ENCODE assay signal across 22 cellular contexts in genomic region chr1:172629170-172629569, GRCh38. TPM values are rescaled to one million over a fixed set of nuclear protein-coding genes. Genes with fewer than 3 reads are reported as not detected.
A peak's percentile ranks its signal among the peaks of the same experiment; 100 is the strongest.
DNase-seq lines count a peak whose midpoint lies in the region; ATAC-seq and TF ChIP-seq lines count a peak whose summit lies in the region.
"Had no signal": no experiment of that assay in that cellular context is flagged by ENCODE, and none has a peak within 500 bp of the region (broad histone marks: within the 10 kb centered on the region; RNA-seq: fewer than 3 reads in every experiment).

No MANE protein-coding gene starts in this region.

- H2BK20ac ChIP-seq in IMR-90 (ENCODE audit: low read depth, low read length) = peak overlapping the region; percentile 90; the same call in 1 of the 2 replicates

- peak overlapping the region; percentile 91; the same call in 1 of the 2 replicates for H3K18ac ChIP-seq in IMR-90 (ENCODE audit: low read depth, low read length)

- no peaks in the 10 kb centered on the region for H3K9me1 ChIP-seq in IMR-90 (ENCODE audit: insufficient read depth, low read length)

- WGBS in IMR-90 (ENCODE audit: extremely low coverage in 2 of 2, insufficient read length in 1 of 2), 2 experiments = no CpG with 5 or more reads among the region's 2 CpGs

- H3K27ac ChIP-seq in IMR-90 (ENCODE audit: insufficient read depth, low read length) = no peak overlapping the region
- H3K27ac ChIP-seq: C4-2B, SJCRH30 had no signal

- in situ Hi-C loops in IMR-90 (cut with MboI; ENCODE audit: low sequenced_read_pairs) = no loop called here

- H2AK5ac ChIP-seq in IMR-90 (ENCODE audit: low read depth, low read length) = no peak overlapping the region

- CTCF ChIA-PET in IMR-90 (lab: Yijun Ruan, JAX) = interaction anchor here (0.9 kb wide), 1 partner anchor 33 kb away, joined by 4 read pairs; no protein-coding TSS in a partner anchor

- no peak overlapping the region for H4K91ac ChIP-seq in IMR-90 (ENCODE audit: insufficient read depth, low read depth, low read length)

- H3K56ac ChIP-seq in IMR-90 (ENCODE audit: extremely low read depth, insufficient read depth, low read length) = no peak overlapping the region

- H3K4ac ChIP-seq in IMR-90 (ENCODE audit: low read depth, low read length) = peak overlapping the region; percentile 76; the same call in 1 of the 2 replicates

- no peak overlapping the region for H3K4me2 ChIP-seq in IMR-90 (ENCODE audit: low read depth, low read length)

- H4K20me1 ChIP-seq in IMR-90 (ENCODE audit: insufficient read depth, low read length) = no peaks in the 10 kb centered on the region

- POLR2A ChIA-PET in IMR-90 (lab: Charles Lee; ENCODE audit: unreplicated experiment) = no interaction called here

- 0 out of 2 replicates have a peak overlapping the region, but pooled peaks have one; percentile 71 for H3K14ac ChIP-seq in IMR-90 (replicated peaks; ENCODE audit: low read depth, low read length)

- no peak overlapping the region for H2AFZ ChIP-seq in IMR-90 (replicated peaks; ENCODE audit: low read length, poor library complexity)

- DNase-seq in activated naive CD8-positive, alpha-beta T cell treated with anti-CD3 and anti-CD28 coated beads for 36 hours = no peak
- no peak for DNase-seq in IMR-90
- no peak for DNase-seq in activated naive CD8-positive, alpha-beta T cell treated with anti-CD3 and anti-CD28 coated beads, Interleukin-2, amount 50 U/mL, for 24 hours
- DNase-seq in natural killer cell treated with Interleukin-12 subunit alpha and Interleukin-12 subunit beta and Interleukin-15 and Interleukin-18, amount 100 ng/mL, for 72 hours (ENCODE audit: low spot score) = no peak
- DNase-seq: CD8-positive, alpha-beta memory T cell; DMS53; GDM1; KBM-7; NCI-H1105; NCI-H146; NCI-H2029; NCI-H226; NCI-H524; NCI-H82; SJCRH30 had no signal

- peaks cover 6% of the 10 kb centered on the region for H3K9me3 ChIP-seq in IMR-90 (ENCODE audit: control insufficient read depth, insufficient read depth, low read length)
- H3K9me3 ChIP-seq: SJCRH30 had no signal

- H3K4me3 Mint-ChIP-seq in activated naive CD8-positive, alpha-beta T cell = no peak overlapping the region
- no peak overlapping the region for H3K4me3 Mint-ChIP-seq in activated naive CD8-positive, alpha-beta T cell treated with anti-CD3 and anti-CD28 coated beads for 36 hours
- no peak overlapping the region for H3K4me3 Mint-ChIP-seq in activated naive CD8-positive, alpha-beta T cell treated with anti-CD3 and anti-CD28 coated beads, Interleukin-2, amount 50 U/mL, for 24 hours
- H3K4me3 Mint-ChIP-seq in natural killer cell treated with Interleukin-12 subunit alpha and Interleukin-12 subunit beta and Interleukin-15 and Interleukin-18, amount 100 ng/mL, for 72 hours = peak overlapping the region; percentile 77

- peaks cover 6% of the 10 kb centered on the region for H3K27me3 Mint-ChIP-seq in activated naive CD8-positive, alpha-beta T cell
- H3K27me3 Mint-ChIP-seq in activated naive CD8-positive, alpha-beta T cell treated with anti-CD3 and anti-CD28 coated beads for 36 hours = peaks cover 23% of the 10 kb centered on the region
- no peaks in the 10 kb centered on the region for H3K27me3 Mint-ChIP-seq in activated naive CD8-positive, alpha-beta T cell treated with anti-CD3 and anti-CD28 coated beads, Interleukin-2, amount 50 U/mL, for 24 hours
- H3K27me3 Mint-ChIP-seq in natural killer cell treated with Interleukin-12 subunit alpha and Interleukin-12 subunit beta and Interleukin-15 and Interleukin-18, amount 100 ng/mL, for 72 hours = no peaks in the 10 kb centered on the region
- H3K27me3 Mint-ChIP-seq: CD8-positive, alpha-beta memory T cell had no signal

- H4K8ac ChIP-seq in IMR-90 (ENCODE audit: low read depth in 2 of 2, low read length in 2 of 2) = peak overlapping the region; percentile 88 to 99; a peak in 2 of 4 replicates

- peaks cover 2% of the 10 kb centered on the region for H3K36me3 Mint-ChIP-seq in activated naive CD8-positive, alpha-beta T cell
- H3K36me3 Mint-ChIP-seq in activated naive CD8-positive, alpha-beta T cell treated with anti-CD3 and anti-CD28 coated beads for 36 hours = no peaks in the 10 kb centered on the region
- no peaks in the 10 kb centered on the region for H3K36me3 Mint-ChIP-seq in activated naive CD8-positive, alpha-beta T cell treated with anti-CD3 and anti-CD28 coated beads, Interleukin-2, amount 50 U/mL, for 24 hours (ENCODE audit: low read depth)
- H3K36me3 Mint-ChIP-seq in natural killer cell treated with Interleukin-12 subunit alpha and Interleukin-12 subunit beta and Interleukin-15 and Interleukin-18, amount 100 ng/mL, for 72 hours = no peaks in the 10 kb centered on the region

- BruUV-seq in IMR-90 (replicated peaks; lab: Mats Ljungman, UMichigan) = no TSS peak

- H3K27me3 ChIP-seq in IMR-90 (ENCODE audit: control insufficient read depth, insufficient read depth, low read length) = no peaks in the 10 kb centered on the region
- H3K27me3 ChIP-seq: SJCRH30 had no signal

- no peak overlapping the region for H2AK9ac ChIP-seq in IMR-90 (replicated peaks; ENCODE audit: low read depth, low read length, poor library complexity)

- intact Hi-C loops in IMR-90 (cut with micrococcal nuclease) = no loop called here

- no peak overlapping the region for H3K4me3 ChIP-seq in IMR-90 (ENCODE audit: insufficient read depth, low read depth, low read length)
- H3K4me3 ChIP-seq: SJCRH30 had no signal

- H2BK15ac ChIP-seq in IMR-90 (ENCODE audit: low read depth, low read length) = peak overlapping the region; percentile 99; the same call in 1 of the 3 replicates

- H2BK120ac ChIP-seq in IMR-90 (ENCODE audit: low read depth, low read length) = peak overlapping the region; percentile 84; the same call in 1 of the 2 replicates

- peak overlapping the region; percentile 79 for H2BK5ac ChIP-seq in IMR-90 (ENCODE audit: low read depth, low read length, poor library complexity, severe bottlenecking)

- no peak overlapping the region for H3K9ac ChIP-seq in IMR-90 (ENCODE audit: low read depth, low read length)

- H3K4me1 ChIP-seq in IMR-90 (ENCODE audit: control insufficient read depth, insufficient read depth, low read length) = peaks cover 13% of the 10 kb centered on the region
- H3K4me1 ChIP-seq: SJCRH30 had no signal

- dilution Hi-C loops in IMR-90 (cut with HindIII; ENCODE audit: low sequenced_read_pairs, unreplicated experiment) = no loop called here

- TF ChIP-seq POLR2A in IMR-90 (IDR thresholded peaks at IDR 0.05; ENCODE audit: low read depth, low read length) = no peak

- no peak overlapping the region for H3K23ac ChIP-seq in IMR-90 (ENCODE audit: low read depth, low read length)

- no peak for TF ChIP-seq RAD21 in IMR-90 (IDR thresholded peaks at IDR 0.05; ENCODE audit: low read length)

- no peaks in the 10 kb centered on the region for H3K79me1 ChIP-seq in IMR-90 (ENCODE audit: low read depth in 1 of 2, low read length in 2 of 2)

- no peaks in the 10 kb centered on the region for H3K9me3 Mint-ChIP-seq in activated naive CD8-positive, alpha-beta T cell (ENCODE audit: low read depth)
- no peaks in the 10 kb centered on the region for H3K9me3 Mint-ChIP-seq in activated naive CD8-positive, alpha-beta T cell treated with anti-CD3 and anti-CD28 coated beads for 36 hours
- H3K9me3 Mint-ChIP-seq in activated naive CD8-positive, alpha-beta T cell treated with anti-CD3 and anti-CD28 coated beads, Interleukin-2, amount 50 U/mL, for 24 hours = no peaks in the 10 kb centered on the region
- no peaks in the 10 kb centered on the region for H3K9me3 Mint-ChIP-seq in natural killer cell treated with Interleukin-12 subunit alpha and Interleukin-12 subunit beta and Interleukin-15 and Interleukin-18, amount 100 ng/mL, for 72 hours
- H3K9me3 Mint-ChIP-seq: CD8-positive, alpha-beta memory T cell had no signal

- no peaks in the 10 kb centered on the region for H3K36me3 ChIP-seq in IMR-90 (ENCODE audit: control insufficient read depth, insufficient read depth, low read length)
- H3K36me3 ChIP-seq: SJCRH30 had no signal

- peak overlapping the region; percentile 55 for H3K27ac Mint-ChIP-seq in activated naive CD8-positive, alpha-beta T cell
- H3K27ac Mint-ChIP-seq in activated naive CD8-positive, alpha-beta T cell treated with anti-CD3 and anti-CD28 coated beads for 36 hours = no peak overlapping the region
- peak overlapping the region; percentile 65 for H3K27ac Mint-ChIP-seq in activated naive CD8-positive, alpha-beta T cell treated with anti-CD3 and anti-CD28 coated beads, Interleukin-2, amount 50 U/mL, for 24 hours
- peak overlapping the region; percentile 76 to 87 for H3K27ac Mint-ChIP-seq in natural killer cell treated with Interleukin-12 subunit alpha and Interleukin-12 subunit beta and Interleukin-15 and Interleukin-18, amount 100 ng/mL, for 72 hours

- no peak for TF ChIP-seq CTCF in IMR-90 (conservative IDR thresholded peaks at IDR 0.05; ENCODE audit: low read depth, low read length)

- H3K4me1 Mint-ChIP-seq in activated naive CD8-positive, alpha-beta T cell (ENCODE audit: low read depth) = peaks cover 41% of the 10 kb centered on the region
- peaks cover 41% of the 10 kb centered on the region for H3K4me1 Mint-ChIP-seq in activated naive CD8-positive, alpha-beta T cell treated with anti-CD3 and anti-CD28 coated beads for 36 hours
- peaks cover 58% of the 10 kb centered on the region for H3K4me1 Mint-ChIP-seq in activated naive CD8-positive, alpha-beta T cell treated with anti-CD3 and anti-CD28 coated beads, Interleukin-2, amount 50 U/mL, for 24 hours
- H3K4me1 Mint-ChIP-seq in natural killer cell treated with Interleukin-12 subunit alpha and Interleukin-12 subunit beta and Interleukin-15 and Interleukin-18, amount 100 ng/mL, for 72 hours (ENCODE audit: low read depth in 2 of 2) = peaks cover 26 to 35% of the 10 kb centered on the region in 2 donors

- peak overlapping the region; percentile 94; the same call in 1 of the 2 replicates for H4K5ac ChIP-seq in IMR-90 (ENCODE audit: low read depth, low read length)

- ATAC-seq in IMR-90 (ENCODE audit: low read depth) (no peak), GM19467 (IDR thresholded peaks at IDR 0.05; ENCODE audit: unreplicated experiment) (no peak), HG02970 (IDR thresholded peaks at IDR 0.05; ENCODE audit: low FRiP score, unreplicated experiment) (no peak)
- no peak for ATAC-seq in activated naive CD8-positive, alpha-beta T cell treated with anti-CD3 and anti-CD28 coated beads, Interleukin-2, amount 50 U/mL, for 24 hours
- ATAC-seq in natural killer cell treated with Interleukin-12 subunit alpha and Interleukin-12 subunit beta and Interleukin-15 and Interleukin-18, amount 100 ng/mL, for 72 hours = no peak
- ATAC-seq: Panc1 had no signal

TF ChIP-seq in IMR-90, 13 proteins besides CTCF, POLR2A, EP300 and RAD21 (continues in another document):
- TF ChIP-seq RCOR1 (IDR thresholded peaks at IDR 0.05; ENCODE audit: insufficient replicate concordance, low read length) = no peak
- no peak for TF ChIP-seq BHLHE40 (IDR thresholded peaks at IDR 0.05; ENCODE audit: low read depth, low read length)

RNA-seq across cellular contexts. Expression of gene FASLG, which starts 29.7 kb away (rescaled TPM):
- total RNA-seq in activated naive CD8-positive, alpha-beta T cell treated with anti-CD3 and anti-CD28 coated beads for 36 hours = 10 to 100 TPM; 11.8 to 12.5 TPM
- 0.18 and 0.28 TPM in 2 replicates for total RNA-seq in IMR-90 (2012; rRNA removed)
- 0.10 and 0.14 TPM in 2 replicates for polyA plus RNA-seq in IMR-90 (2012; rRNA removed)
- polyA plus RNA-seq in IMR-90 (2012; cell fraction: cytosol; rRNA removed) = 0.06 and 0.07 TPM in 2 replicates
- polyA plus RNA-seq in IMR-90 (2012; cell fraction: nucleus; rRNA removed; ENCODE audit: low replicate concordance) = 0.05 and 0.09 TPM in 2 replicates
- total RNA-seq in natural killer cell treated with Interleukin-12 subunit alpha and Interleukin-12 subunit beta and Interleukin-15 and Interleukin-18, amount 100 ng/mL, for 72 hours = 100 to 1,000 TPM in 1 of 2 donors, 10 to 100 TPM in 1; 80.6 to 195 TPM
- total RNA-seq: A172, H4, SJCRH30 had no signal

Comparison
In these comparisons a context has a peak if more than half of its experiments do, and no peak if none do; other contexts are left out.
1. RNA of gene FASLG, which starts 29.7 kb away (total RNA-seq): 80.6 to 195 TPM in natural killer cell treated with Interleukin-12 subunit alpha and Interleukin-12 subunit beta and Interleukin-15 and Interleukin-18, amount 100 ng/mL, for 72 hours and 11.8 to 12.5 TPM in activated naive CD8-positive, alpha-beta T cell treated with anti-CD3 and anti-CD28 coated beads for 36 hours; 0.18 to 0.28 TPM in IMR-90; every median in the first group is over 10 times any median in the second.